Comparison of ENCODE assay signal across 14 cellular contexts in genomic region chr6:835476-836160, GRCh38.
DNase-seq lines count a peak whose midpoint lies in the region; ATAC-seq, FAIRE-seq and TF ChIP-seq lines count a peak whose summit lies in the region.
"Had no signal": no experiment of that assay in that cellular context is flagged by ENCODE, and none has a peak within 500 bp of the region (broad histone marks: within the 10 kb centered on the region; RNA-seq: fewer than 3 reads in every experiment).

No MANE protein-coding gene starts in this region.

- H3K4me3 ChIP-seq in BLaER1 (no peak overlapping the region), bronchial epithelial cell (ENCODE audit: low read depth, low read length) (no peak overlapping the region)
- H3K4me3 ChIP-seq: colonic mucosa, vagina had no signal

- peak; percentile 59 for DNase-seq in bronchial epithelial cell (ENCODE audit: low read depth)
- no peak for DNase-seq in left lobe of liver (ENCODE audit: low spot score)
- DNase-seq in NCI-H524 (lab: John Stamatoyannopoulos, UW), result no peak
- no peak for DNase-seq in type B pancreatic cell (ENCODE audit: extremely low spot score, unreplicated experiment)
- DNase-seq: colonic mucosa; DMS79; stimulated activated CD4-positive, alpha-beta T cell treated with anti-CD3 and anti-CD28 coated beads, Interleukin-4, amount 100 ng/mL, for 1 hour had no signal

- no peaks in the 10 kb centered on the region for H3K4me1 Mint-ChIP-seq in type B pancreatic cell (ENCODE audit: unreplicated experiment)

- H3K9me3 ChIP-seq in BLaER1, result peaks cover 42% of the 10 kb centered on the region
- H3K9me3 ChIP-seq: colonic mucosa, vagina had no signal

- peaks cover 8% of the 10 kb centered on the region for H3K27me3 Mint-ChIP-seq in type B pancreatic cell

- TF ChIP-seq CTCF in bronchial epithelial cell (IDR thresholded peaks at IDR 0.05; ENCODE audit: insufficient read depth, low read length, severe bottlenecking), result no peak
- no peak for TF ChIP-seq CTCF in type B pancreatic cell (conservative IDR thresholded peaks at IDR 0.05)

- ATAC-seq in HG03108 (IDR thresholded peaks at IDR 0.05; ENCODE audit: unreplicated experiment) (peak; percentile 60), left lobe of liver (peak; percentile 60), HG02938 (IDR thresholded peaks at IDR 0.05; ENCODE audit: unreplicated experiment) (no peak), HG03159 (IDR thresholded peaks at IDR 0.05; ENCODE audit: unreplicated experiment) (no peak)

- H3K36me3 Mint-ChIP-seq in type B pancreatic cell, result no peaks in the 10 kb centered on the region
- H3K36me3 Mint-ChIP-seq: activated naive CD8-positive, alpha-beta T cell had no signal

- FAIRE-seq in bronchial epithelial cell (lab: Jason Lieb, UNC), result no peak

- H3K4me2 ChIP-seq in BLaER1, result peak overlapping the region; percentile 62

- no peak overlapping the region for H3K27ac Mint-ChIP-seq in type B pancreatic cell
- H3K27ac Mint-ChIP-seq: activated naive CD8-positive, alpha-beta T cell had no signal

- no peak overlapping the region for H3K4me3 Mint-ChIP-seq in type B pancreatic cell
- H3K4me3 Mint-ChIP-seq: activated naive CD8-positive, alpha-beta T cell had no signal

- H3K36me3 ChIP-seq in BLaER1 (no peaks in the 10 kb centered on the region), bronchial epithelial cell (ENCODE audit: control insufficient read depth, insufficient read depth, low read length) (no peaks in the 10 kb centered on the region)
- H3K36me3 ChIP-seq: colonic mucosa, vagina had no signal

- peaks cover 11% of the 10 kb centered on the region for H3K9me3 Mint-ChIP-seq in type B pancreatic cell

- H3K9ac ChIP-seq in BLaER1, result no peak overlapping the region

- no peak overlapping the region for H3K27ac ChIP-seq in BLaER1
- H3K27ac ChIP-seq: colonic mucosa, HL-60, vagina had no signal

- H4K20me1 ChIP-seq in BLaER1, result no peaks in the 10 kb centered on the region

- H3K27me3 ChIP-seq in BLaER1, result no peaks in the 10 kb centered on the region
- H3K27me3 ChIP-seq in bronchial epithelial cell (ENCODE audit: control insufficient read depth, insufficient read depth, low read length), result no peaks in the 10 kb centered on the region
- H3K27me3 ChIP-seq: colonic mucosa, vagina had no signal

- peaks cover 37% of the 10 kb centered on the region for H3K4me1 ChIP-seq in BLaER1
- H3K4me1 ChIP-seq: colonic mucosa had no signal

Comparison
In these comparisons a context has a peak if more than half of its experiments do, and no peak if none do; other contexts are left out.
1. ATAC-seq: peak in HG03108 (single experiment) and left lobe of liver (single experiment); none in HG02938 (single experiment) and HG03159 (single experiment).